8 cellular contexts compared by ENCODE assay signal in the genomic region with DNA sequence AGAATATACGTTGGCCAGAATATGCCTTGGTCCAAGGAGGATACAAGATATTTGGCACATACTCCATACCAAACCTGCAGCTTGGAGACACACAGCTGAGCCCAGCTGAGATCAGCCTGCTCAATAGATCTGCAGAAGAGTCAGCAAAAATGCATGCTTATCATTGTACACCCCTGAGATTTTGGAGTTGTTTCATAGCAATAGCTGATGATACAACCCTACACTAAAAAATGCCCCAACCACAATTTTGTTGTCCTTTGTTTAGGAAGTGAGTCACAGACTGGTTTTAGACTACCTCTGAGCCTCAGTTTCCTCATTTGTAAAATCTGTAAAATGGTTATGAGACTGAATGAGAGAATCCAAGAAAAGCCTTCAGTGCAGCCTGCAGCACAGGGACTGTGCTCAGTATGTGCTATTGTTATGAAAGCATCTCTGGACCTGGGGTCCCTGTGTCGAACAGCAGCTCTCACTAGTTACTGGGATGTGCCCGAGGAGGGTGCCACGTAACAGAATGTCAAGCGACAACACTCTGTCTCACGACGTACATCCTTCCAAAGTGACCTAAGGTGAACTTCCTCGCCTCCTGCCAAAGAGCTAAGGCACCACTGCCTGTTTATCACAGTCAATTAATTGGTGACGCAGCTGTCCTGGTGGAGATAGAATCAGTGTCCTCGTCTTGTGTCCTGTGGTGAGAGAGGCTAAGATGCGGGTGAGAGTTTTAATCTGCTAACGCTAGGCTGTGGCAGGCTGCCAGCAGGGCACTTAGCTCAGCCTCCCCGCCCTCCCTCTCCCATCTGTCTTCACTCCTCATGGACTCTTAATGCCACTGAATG. TPM values are rescaled to one million over a fixed set of nuclear protein-coding genes. Genes with fewer than 3 reads are reported as not detected.
DNase-seq lines count a peak whose midpoint lies in the region; ATAC-seq and TF ChIP-seq lines count a peak whose summit lies in the region.
"Had no signal": no experiment of that assay in that cellular context is flagged by ENCODE, and none has a peak within 500 bp of the region (broad histone marks: within the 10 kb centered on the region; RNA-seq: fewer than 3 reads in every experiment).

No MANE protein-coding gene starts in this region.

- H3K27ac ChIP-seq in testis (peak overlapping the region in 1 of 2 donors; percentile 50), OCI-LY7 (ENCODE audit: low read depth, low read length, poor library complexity, severe bottlenecking) (no peak overlapping the region)

- ATAC-seq in left cardiac atrium = peak; percentile 77 to 81
- no peak for ATAC-seq in GM18907 (IDR thresholded peaks at IDR 0.05; ENCODE audit: unreplicated experiment)

- no peak for TF ChIP-seq CTCF in testis (IDR thresholded peaks at IDR 0.05)
- TF ChIP-seq CTCF in OCI-LY7 (conservative IDR thresholded peaks at IDR 0.05; ENCODE audit: low read length) = no peak

- TF ChIP-seq POLR2A in testis (IDR thresholded peaks at IDR 0.05) = no peak

- H3K4me3 ChIP-seq in testis (no peak overlapping the region), OCI-LY7 (ENCODE audit: low read depth, low read length, poor library complexity, severe bottlenecking) (no peak overlapping the region)

- H3K79me2 ChIP-seq in OCI-LY7 (ENCODE audit: insufficient read depth, low read depth, low read length) = no peaks in the 10 kb centered on the region

- no peak overlapping the region for H3K4me2 ChIP-seq in OCI-LY7 (ENCODE audit: low read length)

- H4K20me1 ChIP-seq in OCI-LY7 (ENCODE audit: insufficient read depth, low read length) = no peaks in the 10 kb centered on the region

- CTCF ChIA-PET in OCI-LY7 (lab: Charles Lee; ENCODE audit: unreplicated experiment) = no interaction called here

- H3K9me3 ChIP-seq in testis = no peaks in the 10 kb centered on the region
- no peaks in the 10 kb centered on the region for H3K9me3 ChIP-seq in OCI-LY7 (ENCODE audit: low read length)

- H2AFZ ChIP-seq in OCI-LY7 (ENCODE audit: low read length) = no peak overlapping the region

- POLR2A ChIA-PET in OCI-LY7 (lab: Charles Lee) = interaction anchor here (0.6 to 1.2 kb wide), 4 partner anchors 8 to 173 kb away, joined by 3 to 6 read pairs (median 4); no protein-coding TSS in a partner anchor

- no peaks in the 10 kb centered on the region for H3K9me2 ChIP-seq in OCI-LY7 (ENCODE audit: insufficient read depth, low read length)

- intact Hi-C loops in left cardiac atrium (cut with DNase I) (no loop called here), testis (cut with DNase I; ENCODE audit: low total_unique reads) (no loop called here), OCI-LY7 (cut with micrococcal nuclease; ENCODE audit: unreplicated experiment) (no loop called here)

- peaks cover 14% of the 10 kb centered on the region for H3K4me1 ChIP-seq in testis
- peaks cover 11% of the 10 kb centered on the region for H3K4me1 ChIP-seq in OCI-LY7 (ENCODE audit: insufficient read depth, low read length, poor library complexity, severe bottlenecking)

- no TSS peak for BruUV-seq in OCI-LY7 (replicated peaks; lab: Mats Ljungman, UMichigan)

- H3K36me3 ChIP-seq in testis (ENCODE audit: low read depth, missing control alignments) (no peaks in the 10 kb centered on the region), OCI-LY7 (ENCODE audit: insufficient read depth, low read length) (no peaks in the 10 kb centered on the region)

- DNase-seq in LHCN-M2 (ENCODE audit: low read depth) (peak; percentile 60), SHP77 (lab: John Stamatoyannopoulos, UW) (peak; percentile 46 to 49), left cardiac atrium (peak; percentile 75), testis (peak; percentile 70), OCI-LY7 (ENCODE audit: low spot score) (no peak)
- DNase-seq in central memory CD4-positive, alpha-beta T cell = no peak
- DNase-seq: activated CD4-positive, CD25-positive, alpha-beta regulatory T cell treated with anti-CD3 and anti-CD28 coated beads, Interleukin-2, amount 50 U/mL, for 72 hours had no signal

- 43 to 47% methylated on average over 13 of the region's 13 CpGs for WGBS in testis, 2 donors

- H3K27me3 ChIP-seq in testis = no peaks in the 10 kb centered on the region

RNA-seq across cellular contexts. Expression of gene DHRS12, which starts 18.2 kb away (rescaled TPM):
- 3.2 and 3.6 TPM in 2 replicates for total RNA-seq in LHCN-M2 (2014; rRNA removed)
- 8.4 TPM for polyA plus RNA-seq in LHCN-M2 (2012)
- 10 to 100 TPM in 1 of 2 donors, 1 to 10 TPM in 1; 9.1 to 13.3 TPM for total RNA-seq in left cardiac atrium
- total RNA-seq in testis = 10 to 100 TPM; 11.4 to 16.8 TPM
- 15.9 TPM for polyA plus RNA-seq in testis (ENCODE audit: insufficient read depth, low read depth, low replicate concordance)
- total RNA-seq in OCI-LY7 (2014; rRNA removed; shearing (Covaris generic)) = 3.4 and 3.5 TPM in 2 replicates
- total RNA-seq in OCI-LY7 (2022) = 11.9 and 12.5 TPM in 2 replicates

RNA-seq across cellular contexts. Expression of gene TMEM272, which starts 59.2 kb away (rescaled TPM):
- total RNA-seq in LHCN-M2 (2014; rRNA removed) = not detected in 2 replicates
- polyA plus RNA-seq in LHCN-M2 (2012) = not detected
- 1 to 10 TPM in 1 of 2 donors, under 1 TPM in 1; 0.68 to 1.4 TPM for total RNA-seq in left cardiac atrium
- 1 to 10 TPM; 1.7 to 1.9 TPM for total RNA-seq in testis
- 0.50 TPM for polyA plus RNA-seq in testis (ENCODE audit: insufficient read depth, low read depth, low replicate concordance)
- total RNA-seq in OCI-LY7 (2014; rRNA removed; shearing (Covaris generic)) = 0.41 and 0.75 TPM in 2 replicates
- total RNA-seq in OCI-LY7 (2022) = 0.46 and 0.90 TPM in 2 replicates

Comparison
In these comparisons a context has a peak if more than half of its experiments do, and no peak if none do; other contexts are left out.
1. DNase-seq: peak in LHCN-M2 (single experiment), SHP77 (2 of 2), left cardiac atrium (single experiment) and testis (single experiment); none in central memory CD4-positive, alpha-beta T cell (single experiment) and OCI-LY7 (single experiment).